13 cellular contexts compared by ENCODE assay signal in genomic region chr12:106251636-106252035, GRCh38. TPM values are rescaled to one million over a fixed set of nuclear protein-coding genes. Genes with fewer than 3 reads are reported as not detected.
DNase-seq lines count a peak whose midpoint lies in the region; ATAC-seq and TF ChIP-seq lines count a peak whose summit lies in the region.
"Had no signal": no experiment of that assay in that cellular context is flagged by ENCODE, and none has a peak within 500 bp of the region (broad histone marks: within the 10 kb centered on the region; RNA-seq: fewer than 3 reads in every experiment).

No MANE protein-coding gene starts in this region.

- CTCF ChIA-PET in IMR-90 (lab: Yijun Ruan, JAX): interaction anchor here (0.6 to 1.0 kb wide), 3 partner anchors 18 to 180 kb away, joined by 3 to 4 read pairs (median 3); no protein-coding TSS in a partner anchor

- no peaks in the 10 kb centered on the region for H3K27me3 ChIP-seq in IMR-90 (ENCODE audit: control insufficient read depth, insufficient read depth, low read length)
- no peaks in the 10 kb centered on the region for H3K27me3 ChIP-seq in neutrophil
- H3K27me3 ChIP-seq: gastroesophageal sphincter had no signal

- H3K4me1 ChIP-seq in IMR-90 (ENCODE audit: control insufficient read depth, insufficient read depth, low read length): peaks cover 9% of the 10 kb centered on the region
- H3K4me1 ChIP-seq in neutrophil (ENCODE audit: control insufficient read depth in 1 of 2, insufficient read depth in 1 of 2, low read depth in 1 of 2, low read length in 1 of 2): peaks cover 37 to 45% of the 10 kb centered on the region in 2 experiments

- H3K4me3 ChIP-seq in IMR-90 (ENCODE audit: insufficient read depth, low read depth, low read length) (no peak overlapping the region), neutrophil (ENCODE audit: low read depth in 1 of 2, low read length in 1 of 2) (no peak overlapping the region)
- H3K4me3 ChIP-seq: coronary artery, gastroesophageal sphincter, spleen had no signal

- peak overlapping the region; percentile 1 for H2AK9ac ChIP-seq in IMR-90 (replicated peaks; ENCODE audit: low read depth, low read length, poor library complexity)

- H3K36me3 ChIP-seq in IMR-90 (ENCODE audit: control insufficient read depth, insufficient read depth, low read length) (no peaks in the 10 kb centered on the region), neutrophil (no peaks in the 10 kb centered on the region)
- H3K36me3 ChIP-seq: gastroesophageal sphincter, spleen had no signal

- no peak overlapping the region for H2BK20ac ChIP-seq in IMR-90 (ENCODE audit: low read depth, low read length)

- BruUV-seq in IMR-90 (replicated peaks; lab: Mats Ljungman, UMichigan): no TSS peak

- no peak overlapping the region for H3K56ac ChIP-seq in IMR-90 (ENCODE audit: extremely low read depth, insufficient read depth, low read length)

- H3K9me3 ChIP-seq in IMR-90 (ENCODE audit: control insufficient read depth, insufficient read depth, low read length) (no peaks in the 10 kb centered on the region), neutrophil (no peaks in the 10 kb centered on the region)
- H3K9me3 ChIP-seq: gastroesophageal sphincter, spleen had no signal

- TF ChIP-seq CTCF in IMR-90 (conservative IDR thresholded peaks at IDR 0.05; ENCODE audit: low read depth, low read length) (0 out of 2 replicates have a peak, but pooled peaks have one; percentile 5), neutrophil (IDR thresholded peaks at IDR 0.05) (no peak)

- ATAC-seq in IMR-90 (ENCODE audit: low read depth): peak; percentile 9
- ATAC-seq: gastroesophageal sphincter; natural killer cell treated with Interleukin-12 subunit alpha and Interleukin-12 subunit beta and Interleukin-15 and Interleukin-18, amount 100 ng/mL, for 72 hours had no signal

- H3K4ac ChIP-seq in IMR-90 (ENCODE audit: low read depth, low read length): peak overlapping the region; percentile 4; the same call in 1 of the 2 replicates

- H4K20me1 ChIP-seq in IMR-90 (ENCODE audit: insufficient read depth, low read length): peaks cover under 1% of the 10 kb centered on the region; the same call in 1 of the 2 replicates

- H3K18ac ChIP-seq in IMR-90 (ENCODE audit: low read depth, low read length): no peak overlapping the region

- H3K79me1 ChIP-seq in IMR-90 (ENCODE audit: low read depth in 1 of 2, low read length in 2 of 2): peaks cover 0 to 11% of the 10 kb centered on the region in 2 experiments; a peak in 2 of 4 replicates

- peak overlapping the region; percentile 70 for H2AFZ ChIP-seq in IMR-90 (replicated peaks; ENCODE audit: low read length, poor library complexity)

- no peak overlapping the region for H4K91ac ChIP-seq in IMR-90 (ENCODE audit: insufficient read depth, low read depth, low read length)

- no peak overlapping the region for H3K9ac ChIP-seq in IMR-90 (ENCODE audit: low read depth, low read length)

- H2BK120ac ChIP-seq in IMR-90 (ENCODE audit: low read depth, low read length): peak overlapping the region; percentile 5; the same call in 1 of the 2 replicates

- POLR2A ChIA-PET in IMR-90 (lab: Charles Lee; ENCODE audit: unreplicated experiment): no interaction called here

- dilution Hi-C loops in IMR-90 (cut with HindIII; ENCODE audit: low sequenced_read_pairs, unreplicated experiment): no loop called here

- no peak overlapping the region for H4K5ac ChIP-seq in IMR-90 (ENCODE audit: low read depth, low read length)

- H3K27ac ChIP-seq in IMR-90 (ENCODE audit: insufficient read depth, low read length) (peak overlapping the region; percentile 12; the same call in 1 of the 2 replicates), neutrophil (peak overlapping the region; percentile 100)
- H3K27ac ChIP-seq: coronary artery, gastroesophageal sphincter had no signal

- peak overlapping the region; percentile 11 for H3K4me2 ChIP-seq in IMR-90 (ENCODE audit: low read depth, low read length)

- peaks cover 18% of the 10 kb centered on the region; the same call in 1 of the 2 replicates for H3K9me1 ChIP-seq in IMR-90 (ENCODE audit: insufficient read depth, low read length)

- H3K23ac ChIP-seq in IMR-90 (ENCODE audit: low read depth, low read length): no peak overlapping the region

- in situ Hi-C loops in IMR-90 (cut with MboI; ENCODE audit: low sequenced_read_pairs): loop anchor here (5.0 kb wide), 1 partner anchor 36 kb away; no protein-coding TSS in a partner anchor

- no peak overlapping the region for H2BK15ac ChIP-seq in IMR-90 (ENCODE audit: low read depth, low read length)

- WGBS in IMR-90 (ENCODE audit: extremely low coverage in 2 of 2, insufficient read length in 1 of 2), 2 experiments: no CpG with 5 or more reads among the region's 3 CpGs

- H3K14ac ChIP-seq in IMR-90 (replicated peaks; ENCODE audit: low read depth, low read length): peak overlapping the region; percentile 5

- H2AK5ac ChIP-seq in IMR-90 (ENCODE audit: low read depth, low read length): no peak overlapping the region

- TF ChIP-seq POLR2A in IMR-90 (IDR thresholded peaks at IDR 0.05; ENCODE audit: low read depth, low read length): no peak

- no peak for TF ChIP-seq RAD21 in IMR-90 (IDR thresholded peaks at IDR 0.05; ENCODE audit: low read length)

- no peak overlapping the region for H2BK5ac ChIP-seq in IMR-90 (ENCODE audit: low read depth, low read length, poor library complexity, severe bottlenecking)

- peak; percentile 49 for DNase-seq in EL
- peak; percentile 56 for DNase-seq in IMR-90
- peak; percentile 37 for DNase-seq in dedifferentiated amniotic fluid mesenchymal stem cell (ENCODE audit: extremely low spot score)
- no peak for DNase-seq in activated gamma-delta T cell treated with Interleukin-2 at 50 U/mL for 16 hours
- no peak for DNase-seq in NCI-H128 (lab: John Stamatoyannopoulos, UW; ENCODE audit: unreplicated experiment)
- DNase-seq in NCI-H146 treated with DMSO at 0.1 percent for 48 hours (lab: John Stamatoyannopoulos, UW; ENCODE audit: unreplicated experiment): no peak
- DNase-seq: H7, NCI-H146, spleen had no signal

- intact Hi-C loops in IMR-90 (cut with micrococcal nuclease): no loop called here

- H4K8ac ChIP-seq in IMR-90 (ENCODE audit: low read depth in 2 of 2, low read length in 2 of 2): no peak overlapping the region; a peak in 1 of 4 replicates

TF ChIP-seq in IMR-90, 13 proteins besides CTCF, POLR2A, EP300 and RAD21:
- TF ChIP-seq CEBPB (IDR thresholded peaks at IDR 0.05; ENCODE audit: low read depth, low read length) (no peak), SMC3 (IDR thresholded peaks at IDR 0.05; ENCODE audit: low read depth, low read length) (no peak), BHLHE40 (IDR thresholded peaks at IDR 0.05; ENCODE audit: low read depth, low read length) (no peak), MAZ (IDR thresholded peaks at IDR 0.05; ENCODE audit: borderline replicate concordance, low read depth, low read length) (no peak), NFE2L2 (IDR thresholded peaks at IDR 0.05; ENCODE audit: low read depth, low read length) (no peak), RCOR1 (IDR thresholded peaks at IDR 0.05; ENCODE audit: insufficient replicate concordance, low read length) (no peak), MAFK (IDR thresholded peaks at IDR 0.05; ENCODE audit: low read depth, low read length) (no peak), RFX5 (IDR thresholded peaks at IDR 0.05; ENCODE audit: low read depth, low read length) (no peak), ELK1 (IDR thresholded peaks at IDR 0.05; ENCODE audit: borderline replicate concordance, low read depth, low read length) (no peak), MXI1 (IDR thresholded peaks at IDR 0.05; ENCODE audit: borderline replicate concordance, low read depth, low read length) (no peak), CHD1 (IDR thresholded peaks at IDR 0.05; ENCODE audit: low read depth, low read length) (no peak), FOS (IDR thresholded peaks at IDR 0.05; ENCODE audit: low read depth, low read length) (no peak), USF2 (IDR thresholded peaks at IDR 0.05; ENCODE audit: low read depth, low read length) (no peak)

RNA-seq across cellular contexts. Expression of gene CKAP4, which starts 3.8 kb away (rescaled TPM):
- total RNA-seq in IMR-90 (2012; rRNA removed): 94.5 and 113 TPM in 2 replicates
- polyA plus RNA-seq in IMR-90 (2012; rRNA removed): 282 and 297 TPM in 2 replicates
- 164 and 189 TPM in 2 replicates for polyA plus RNA-seq in IMR-90 (2012; cell fraction: cytosol; rRNA removed)
- 79.4 and 107 TPM in 2 replicates for polyA plus RNA-seq in IMR-90 (2012; cell fraction: nucleus; rRNA removed; ENCODE audit: low replicate concordance)

RNA-seq across cellular contexts. Expression of gene TCP11L2, which starts 50.9 kb away (rescaled TPM):
- total RNA-seq in IMR-90 (2012; rRNA removed): 26.4 and 32.8 TPM in 2 replicates
- polyA plus RNA-seq in IMR-90 (2012; rRNA removed): 6.0 and 7.3 TPM in 2 replicates
- 2.3 and 3.3 TPM in 2 replicates for polyA plus RNA-seq in IMR-90 (2012; cell fraction: cytosol; rRNA removed)
- polyA plus RNA-seq in IMR-90 (2012; cell fraction: nucleus; rRNA removed; ENCODE audit: low replicate concordance): 3.4 and 22.1 TPM in 2 replicates

Comparison
In these comparisons a context has a peak if more than half of its experiments do, and no peak if none do; other contexts are left out.
1. DNase-seq: peak in EL (single experiment), IMR-90 (single experiment) and dedifferentiated amniotic fluid mesenchymal stem cell (single experiment); none in activated gamma-delta T cell treated with Interleukin-2 at 50 U/mL for 16 hours (single experiment), NCI-H128 (single experiment) and NCI-H146 treated with DMSO at 0.1 percent for 48 hours (single experiment).